Comparison of ENCODE assay signal across 35 cellular contexts in genomic region chr14:23066368-23066767, GRCh38. TPM values are rescaled to one million over a fixed set of nuclear protein-coding genes. Genes with fewer than 3 reads are reported as not detected.
DNase-seq lines count a peak whose midpoint lies in the region; ATAC-seq, FAIRE-seq and TF ChIP-seq lines count a peak whose summit lies in the region.
"Had no signal": no experiment of that assay in that cellular context is flagged by ENCODE, and none has a peak within 500 bp of the region (broad histone marks: within the 10 kb centered on the region; RNA-seq: fewer than 3 reads in every experiment).

No MANE protein-coding gene starts in this region.

- H3K9me3 ChIP-seq in H1 (ENCODE audit: insufficient read depth in 2 of 2, low read depth in 1 of 2, low read length in 1 of 2) (no peaks in the 10 kb centered on the region), trophoblast cell (ENCODE audit: insufficient read depth, low read depth, low read length) (no peaks in the 10 kb centered on the region)
- H3K9me3 ChIP-seq: ovary, spleen had no signal

- DNase-seq in activated T-cell treated with anti-CD3 and anti-CD28 coated beads, Interleukin-2, amount 50 U/mL, for 24 hours = peak; percentile 9
- DNase-seq in activated T-cell treated with anti-CD3 and anti-CD28 coated beads, Interleukin-2, amount 50 U/mL, for 4 hours = no peak
- no peak for DNase-seq in HFFc6
- DNase-seq in H1 (ENCODE audit: low read depth in 1 of 2, low spot score in 2 of 2) = no peak
- no peak for DNase-seq in trophoblast cell
- DNase-seq in NCI-H1930 (lab: John Stamatoyannopoulos, UW) = no peak
- DNase-seq: activated CD4-positive, alpha-beta T cell treated with anti-CD3 and anti-CD28 coated beads for 1 hour; activated CD8-positive, alpha-beta T cell treated with anti-CD3 and anti-CD28 coated beads for 36 hours; activated gamma-delta T cell treated with Interleukin-2 at 50 U/mL for 16 hours; activated naive CD8-positive, alpha-beta T cell treated with anti-CD3 and anti-CD28 coated beads, Interleukin-2, amount 50 U/mL, for 24 hours; CD8-positive, alpha-beta T cell; HCEC 1CT; left cardiac atrium; MV-4-11; NCI-H1436; NCI-H2081 treated with DMSO at 0.1 percent for 48 hours; NCI-H2227 treated with DMSO at 0.1 percent for 48 hours; NCI-H526; retina; spleen; stimulated activated CD4-positive, alpha-beta T cell treated with anti-CD3 and anti-CD28 coated beads, Interleukin-2, amount 100 ng/mL, for 24 hours; stimulated activated naive CD8-positive, alpha-beta T cell treated with anti-CD3 and anti-CD28 coated beads, Interleukin-15, Interleukin-2, amounts not matched to agents 100 U/mL and 50 U/mL, for 24 hours had no signal

- H3K27ac ChIP-seq in H1 (ENCODE audit: low read depth, low read length) (peak overlapping the region; percentile 45; the same call in 1 of the 2 replicates), trophoblast cell (ENCODE audit: low read depth, low read length) (no peak overlapping the region)
- H3K27ac ChIP-seq: ovary had no signal

- TF ChIP-seq RAD21 in H1 (IDR thresholded peaks at IDR 0.05 in 1 of 2, conservative IDR thresholded peaks at IDR 0.05 in 1 of 2; ENCODE audit: low read depth in 2 of 2, low read length in 2 of 2) = no peak

- no peaks in the 10 kb centered on the region for H3K27me3 Mint-ChIP-seq in activated T-cell treated with anti-CD3 and anti-CD28 coated beads, Interleukin-2, amount 50 U/mL, for 24 hours
- H3K27me3 Mint-ChIP-seq in activated T-cell treated with anti-CD3 and anti-CD28 coated beads, Interleukin-2, amount 50 U/mL, for 4 hours (ENCODE audit: low read depth) = no peaks in the 10 kb centered on the region
- H3K27me3 Mint-ChIP-seq in HFFc6 (ENCODE audit: insufficient read depth) = peaks cover 8% of the 10 kb centered on the region
- H3K27me3 Mint-ChIP-seq: activated CD8-positive, alpha-beta T cell treated with anti-CD3 and anti-CD28 coated beads for 36 hours; activated naive CD8-positive, alpha-beta T cell treated with anti-CD3 and anti-CD28 coated beads, Interleukin-2, amount 50 U/mL, for 24 hours; IgD-negative memory B cell; naive thymus-derived CD8-positive, alpha-beta T cell had no signal

- no peak overlapping the region for H4K5ac ChIP-seq in H1 (ENCODE audit: insufficient read length, low read depth, low read length)

- 95% methylated on average over 3 of the region's 3 CpGs; no CpG with 5 or more reads in 1 of the 2 experiments for WGBS in H1 (ENCODE audit: extremely low coverage in 1 of 2, insufficient coverage in 1 of 2, insufficient read length in 1 of 2, insufficient replicate concordance in 2 of 2, low coverage in 1 of 2, low lambda C conversion rate in 2 of 2, missing lambda C conversion rate in 1 of 2), 2 experiments
- WGBS in trophoblast cell (ENCODE audit: extremely low coverage, insufficient coverage, insufficient read length) = no CpG with 5 or more reads among the region's 3 CpGs

- no peak for ATAC-seq in activated T-cell treated with anti-CD3 and anti-CD28 coated beads, Interleukin-2, amount 50 U/mL, for 4 hours
- ATAC-seq in HG03354 (IDR thresholded peaks at IDR 0.05; ENCODE audit: poor library complexity, severe bottlenecking, unreplicated experiment) (no peak), GM21717 (IDR thresholded peaks at IDR 0.05; ENCODE audit: unreplicated experiment) (no peak)
- ATAC-seq: activated CD8-positive, alpha-beta T cell treated with anti-CD3 and anti-CD28 coated beads for 36 hours; activated naive CD8-positive, alpha-beta T cell treated with anti-CD3 and anti-CD28 coated beads, Interleukin-2, amount 50 U/mL, for 24 hours; CD8-positive, alpha-beta T cell; left cardiac atrium; naive thymus-derived CD8-positive, alpha-beta T cell; stimulated activated naive CD8-positive, alpha-beta T cell treated with anti-CD3 and anti-CD28 coated beads, Interleukin-15, Interleukin-2, amounts not matched to agents 100 U/mL and 50 U/mL, for 24 hours had no signal

- H2BK15ac ChIP-seq in H1 (ENCODE audit: low read length) = no peak overlapping the region

- H3K18ac ChIP-seq in H1 (ENCODE audit: extremely low read depth, low read length) (no peak overlapping the region), trophoblast cell (ENCODE audit: low read length) (peak overlapping the region; percentile 24)

- H3K23me2 ChIP-seq in H1 (ENCODE audit: low read depth, low read length) = peaks cover 10% of the 10 kb centered on the region

- no peak overlapping the region for H3K56ac ChIP-seq in H1 (replicated peaks; ENCODE audit: insufficient read length, low read depth, low read length)

- H3K4me2 ChIP-seq in H1 (ENCODE audit: insufficient read depth in 1 of 2, low read depth in 2 of 2, low read length in 2 of 2) (no peak overlapping the region), trophoblast cell (ENCODE audit: low read length) (no peak overlapping the region)

- H3K36me3 ChIP-seq in H1 (ENCODE audit: control insufficient read depth in 2 of 4, insufficient read depth in 4 of 4, low read length in 3 of 4) (peaks cover 55 to 75% (median 65%) of the 10 kb centered on the region in 4 experiments), trophoblast cell (ENCODE audit: control insufficient read depth in 1 of 2, insufficient read depth in 2 of 2, low read length in 2 of 2) (peaks cover 40 to 61% of the 10 kb centered on the region in 2 experiments)

- CTCF ChIA-PET in H1 (lab: Charles Lee; ENCODE audit: partially characterized antibody) = interaction anchor here (0.7 to 2.9 kb wide), 5 partner anchors 11 to 117 kb away, joined by 3 to 18 read pairs (median 4); no protein-coding TSS in a partner anchor

- POLR2A ChIA-PET in H1 (lab: Charles Lee; ENCODE audit: partially characterized antibody) = interaction anchor here (1.0 to 3.3 kb wide), 4 partner anchors 9 to 146 kb away, joined by 3 to 7 read pairs (median 6); partner anchors contain the start of gene CDH24

- peaks cover 92% of the 10 kb centered on the region for H3K36me3 Mint-ChIP-seq in activated T-cell treated with anti-CD3 and anti-CD28 coated beads, Interleukin-2, amount 50 U/mL, for 24 hours (ENCODE audit: low read depth)
- peaks cover 39% of the 10 kb centered on the region for H3K36me3 Mint-ChIP-seq in activated T-cell treated with anti-CD3 and anti-CD28 coated beads, Interleukin-2, amount 50 U/mL, for 4 hours (ENCODE audit: insufficient read depth)
- H3K36me3 Mint-ChIP-seq in HFFc6 (ENCODE audit: low read depth) = peaks cover 54% of the 10 kb centered on the region

- peaks cover 2 to 18% (median 7%) of the 10 kb centered on the region in 4 experiments; a peak in 6 of 7 replicates for H3K4me1 ChIP-seq in H1 (replicated peaks in 1 of 4; ENCODE audit: control insufficient read depth in 3 of 4, insufficient read depth in 4 of 4, low read length in 3 of 4)
- peaks cover 28 to 29% of the 10 kb centered on the region in 2 experiments for H3K4me1 ChIP-seq in trophoblast cell (ENCODE audit: control insufficient read depth in 1 of 2, insufficient read depth in 2 of 2, low read length in 2 of 2)

- peaks cover 21 to 24% of the 10 kb centered on the region in 2 experiments for H4K20me1 ChIP-seq in H1 (replicated peaks in 1 of 2; ENCODE audit: control insufficient read depth in 1 of 2, insufficient read depth in 2 of 2, low read length in 2 of 2)

- H3K27me3 ChIP-seq in H1 (replicated peaks in 1 of 4; ENCODE audit: control insufficient read depth in 3 of 4, extremely low read depth in 1 of 4, insufficient read depth in 3 of 4, low read length in 3 of 4) (no peaks in the 10 kb centered on the region), trophoblast cell (ENCODE audit: insufficient read depth, low read length) (no peaks in the 10 kb centered on the region)
- H3K27me3 ChIP-seq: ovary, spleen had no signal

- H3K4me1 Mint-ChIP-seq in activated T-cell treated with anti-CD3 and anti-CD28 coated beads, Interleukin-2, amount 50 U/mL, for 24 hours (ENCODE audit: low read depth) = peaks cover 30% of the 10 kb centered on the region
- peaks cover 23% of the 10 kb centered on the region for H3K4me1 Mint-ChIP-seq in activated T-cell treated with anti-CD3 and anti-CD28 coated beads, Interleukin-2, amount 50 U/mL, for 4 hours (ENCODE audit: low read depth)
- H3K4me1 Mint-ChIP-seq in HFFc6 (ENCODE audit: low read depth) = peaks cover 63% of the 10 kb centered on the region

- H2AK5ac ChIP-seq in H1 (ENCODE audit: low read depth, low read length) (no peak overlapping the region), trophoblast cell (ENCODE audit: low read length) (no peak overlapping the region)

- H3K79me2 ChIP-seq in H1 (ENCODE audit: control insufficient read depth in 1 of 2, insufficient read depth in 2 of 2, low read length in 2 of 2) = peaks cover 23 to 49% of the 10 kb centered on the region in 2 experiments
- peaks cover 16% of the 10 kb centered on the region for H3K79me2 ChIP-seq in trophoblast cell (ENCODE audit: control insufficient read depth, insufficient read depth, low read length, poor library complexity)

- TF ChIP-seq POLR2A in H1 (IDR thresholded peaks at IDR 0.05; ENCODE audit: control extremely low read depth in 1 of 2, low read depth in 2 of 2, low read length in 2 of 2) = peak in 1 of 2 experiments; percentile 47; a peak in 1 of 3 replicates

- no peak overlapping the region for H3K9ac ChIP-seq in H1 (replicated peaks in 1 of 4; ENCODE audit: extremely low read depth in 1 of 4, low read depth in 3 of 4, low read length in 3 of 4)
- H3K9ac ChIP-seq in trophoblast cell (ENCODE audit: low read length) = no peak overlapping the region

- no peak for FAIRE-seq in H1 (lab: Jason Lieb, UNC)
- FAIRE-seq: A204.1, frontal cortex had no signal

- no peak overlapping the region for H2BK120ac ChIP-seq in H1 (replicated peaks; ENCODE audit: low read depth, low read length)
- no peak overlapping the region for H2BK120ac ChIP-seq in trophoblast cell (ENCODE audit: insufficient read depth, low read length, poor library complexity)

- peak overlapping the region; percentile 47 for H3K27ac Mint-ChIP-seq in activated T-cell treated with anti-CD3 and anti-CD28 coated beads, Interleukin-2, amount 50 U/mL, for 24 hours
- H3K27ac Mint-ChIP-seq in HFFc6 = peak overlapping the region; percentile 53
- H3K27ac Mint-ChIP-seq: CD8-positive, alpha-beta T cell; IgD-negative memory B cell had no signal

- H3K4me3 Mint-ChIP-seq in activated T-cell treated with anti-CD3 and anti-CD28 coated beads, Interleukin-2, amount 50 U/mL, for 24 hours = no peak overlapping the region
- no peak overlapping the region for H3K4me3 Mint-ChIP-seq in activated T-cell treated with anti-CD3 and anti-CD28 coated beads, Interleukin-2, amount 50 U/mL, for 4 hours
- no peak overlapping the region for H3K4me3 Mint-ChIP-seq in HFFc6
- H3K4me3 Mint-ChIP-seq: activated CD8-positive, alpha-beta T cell treated with anti-CD3 and anti-CD28 coated beads for 36 hours; activated naive CD8-positive, alpha-beta T cell treated with anti-CD3 and anti-CD28 coated beads, Interleukin-2, amount 50 U/mL, for 24 hours; CD8-positive, alpha-beta T cell; naive thymus-derived CD8-positive, alpha-beta T cell had no signal

- H3K4ac ChIP-seq in H1 (replicated peaks; ENCODE audit: insufficient read length, low read depth, low read length) = no peak overlapping the region
- peak overlapping the region; percentile 28 for H3K4ac ChIP-seq in trophoblast cell (ENCODE audit: low read depth, low read length)

- H4K91ac ChIP-seq in H1 (replicated peaks; ENCODE audit: insufficient read length, low read length) (no peak overlapping the region), trophoblast cell (ENCODE audit: low read depth, low read length) (no peak overlapping the region)

- no peak overlapping the region for H4K12ac ChIP-seq in trophoblast cell (ENCODE audit: low read depth, low read length)

- H3K23ac ChIP-seq in H1 (ENCODE audit: insufficient read length) (no peak overlapping the region), trophoblast cell (ENCODE audit: low read length) (no peak overlapping the region)

- H4K8ac ChIP-seq in H1 (ENCODE audit: extremely low read depth, insufficient read depth, low read length) (no peak overlapping the region), trophoblast cell (ENCODE audit: low read depth, low read length) (no peak overlapping the region)

- no peak overlapping the region for H3K4me3 ChIP-seq in H1 (ENCODE audit: extremely low read depth in 1 of 4, insufficient read depth in 2 of 4, low read depth in 3 of 4, low read length in 4 of 4)
- H3K4me3 ChIP-seq in trophoblast cell (ENCODE audit: low read depth, low read length) = no peak overlapping the region
- H3K4me3 ChIP-seq: lung, ovary, spleen had no signal

- peaks cover 7% of the 10 kb centered on the region for H3K79me1 ChIP-seq in H1 (ENCODE audit: low read depth, low read length)
- peaks cover 21% of the 10 kb centered on the region for H3K79me1 ChIP-seq in trophoblast cell (ENCODE audit: low read length)

- H2BK12ac ChIP-seq in H1 (ENCODE audit: low read depth, low read length) (no peak overlapping the region), trophoblast cell (ENCODE audit: low read length) (no peak overlapping the region)

- no peaks in the 10 kb centered on the region for H3K9me3 Mint-ChIP-seq in activated T-cell treated with anti-CD3 and anti-CD28 coated beads, Interleukin-2, amount 50 U/mL, for 24 hours
- no peaks in the 10 kb centered on the region for H3K9me3 Mint-ChIP-seq in activated T-cell treated with anti-CD3 and anti-CD28 coated beads, Interleukin-2, amount 50 U/mL, for 4 hours
- H3K9me3 Mint-ChIP-seq in HFFc6 = no peaks in the 10 kb centered on the region
- H3K9me3 Mint-ChIP-seq: activated CD8-positive, alpha-beta T cell treated with anti-CD3 and anti-CD28 coated beads for 36 hours; activated naive CD8-positive, alpha-beta T cell treated with anti-CD3 and anti-CD28 coated beads, Interleukin-2, amount 50 U/mL, for 24 hours; CD8-positive, alpha-beta T cell; IgD-negative memory B cell; naive thymus-derived CD8-positive, alpha-beta T cell had no signal

- TF ChIP-seq EP300 in H1 (IDR thresholded peaks at IDR 0.05; ENCODE audit: borderline replicate concordance in 1 of 2, low read depth in 2 of 2, low read length in 2 of 2) = no peak

- H2AFZ ChIP-seq in H1 (ENCODE audit: low read length) (no peak overlapping the region), trophoblast cell (ENCODE audit: insufficient read depth, low read length, poor library complexity) (no peak overlapping the region)

- no peak overlapping the region for H3K14ac ChIP-seq in H1 (ENCODE audit: insufficient read length)
- H3K14ac ChIP-seq in trophoblast cell (ENCODE audit: low read length) = no peak overlapping the region

- H2BK20ac ChIP-seq in H1 (ENCODE audit: low read length) = no peak overlapping the region

- no peak for TF ChIP-seq CTCF in HFFc6 (IDR thresholded peaks at IDR 0.05)
- TF ChIP-seq CTCF in H1 (IDR thresholded peaks at IDR 0.05; ENCODE audit: control extremely low read depth in 1 of 3, insufficient read depth in 1 of 3, low read depth in 1 of 3, low read length in 3 of 3) = no peak

- no peak overlapping the region for H2BK5ac ChIP-seq in H1 (ENCODE audit: low read depth, low read length)
- H2BK5ac ChIP-seq in trophoblast cell (ENCODE audit: low read depth, low read length, poor library complexity) = no peak overlapping the region

RNA-seq across cellular contexts. Expression of gene CDH24, which starts 9.0 kb away (rescaled TPM):
- under 1 TPM; 0.51 to 0.87 (median 0.65) TPM for total RNA-seq in activated T-cell treated with anti-CD3 and anti-CD28 coated beads, Interleukin-2, amount 50 U/mL, for 4 hours
- 10 to 100 TPM in 1 of 6 experiments, 1 to 10 TPM in 5; 6.4 to 11.2 (median 8.3) TPM for total RNA-seq in HFFc6 (2021; fragmentation: NEBNext Ultra II Directional; extraction: Animal tissue kit (Norgen Biotek cat#: 25700))
- 18.1 TPM in 2 replicates for total RNA-seq in H1 (2021; fragmentation: NEBNext Ultra II Directional; extraction: Animal tissue kit (Norgen Biotek cat#: 25700))
- 27.6 and 41.8 TPM in 2 replicates for polyA plus RNA-seq in H1 (2011; rRNA removed)
- polyA plus RNA-seq in H1 (2011; cell fraction: cytosol; rRNA removed) = 22.4 TPM
- polyA plus RNA-seq in H1 (2011; cell fraction: nucleus; rRNA removed) = 122 TPM
- 13.2 to 19.3 TPM (median 18.1 TPM) in 4 replicates for polyA plus RNA-seq in H1 (2012, experiment 1 of 2)
- 12.2 TPM for polyA plus RNA-seq in H1 (2012, experiment 2 of 2)
- 15.1 TPM for polyA plus RNA-seq in H1 (2013, experiment 1 of 2)
- 14.6 TPM for polyA plus RNA-seq in H1 (2013, experiment 2 of 2)
- polyA minus RNA-seq in H1 (2011; rRNA and poly(A)+ RNA removed) = 16.9 and 24.6 TPM in 2 replicates
- 11.2 TPM for polyA minus RNA-seq in H1 (2011; cell fraction: cytosol; rRNA and poly(A)+ RNA removed)
- 18.3 TPM for polyA minus RNA-seq in H1 (2011; cell fraction: nucleus; rRNA and poly(A)+ RNA removed)
- 24.3 and 24.6 TPM in 2 replicates for polyA plus RNA-seq in trophoblast cell (2013)

RNA-seq across cellular contexts. Expression of gene PSMB11, which starts 24.4 kb away (rescaled TPM):
- not detected for total RNA-seq in activated T-cell treated with anti-CD3 and anti-CD28 coated beads, Interleukin-2, amount 50 U/mL, for 4 hours
- under 1 TPM in 1 of 6 experiments, not detected in 5; 0.12 TPM for total RNA-seq in HFFc6 (2021; fragmentation: NEBNext Ultra II Directional; extraction: Animal tissue kit (Norgen Biotek cat#: 25700))
- not detected in 2 replicates for total RNA-seq in H1 (2021; fragmentation: NEBNext Ultra II Directional; extraction: Animal tissue kit (Norgen Biotek cat#: 25700))
- polyA plus RNA-seq in H1 (2011; rRNA removed) = not detected in 2 replicates
- polyA plus RNA-seq in H1 (2011; cell fraction: cytosol; rRNA removed) = 0.04 TPM
- not detected for polyA plus RNA-seq in H1 (2011; cell fraction: nucleus; rRNA removed)
- not detected in 4 replicates for polyA plus RNA-seq in H1 (2012, experiment 1 of 2)
- not detected for polyA plus RNA-seq in H1 (2012, experiment 2 of 2)
- not detected for polyA plus RNA-seq in H1 (2013, experiment 1 of 2)
- not detected for polyA plus RNA-seq in H1 (2013, experiment 2 of 2)
- polyA minus RNA-seq in H1 (2011; rRNA and poly(A)+ RNA removed) = 0.15 TPM in 1 of 2 replicates, not detected in the other
- polyA minus RNA-seq in H1 (2011; cell fraction: cytosol; rRNA and poly(A)+ RNA removed) = not detected
- not detected for polyA minus RNA-seq in H1 (2011; cell fraction: nucleus; rRNA and poly(A)+ RNA removed)
- not detected in 2 replicates for polyA plus RNA-seq in trophoblast cell (2013)
- total RNA-seq: activated CD8-positive, alpha-beta T cell treated with anti-CD3 and anti-CD28 coated beads for 36 hours; CD8-positive, alpha-beta T cell; dermis microvascular lymphatic vessel endothelial cell; left cardiac atrium; lung; mononuclear cell; ovary; spleen; T-helper 2 cell treated with Interferon-gamma antibody and Interleukin-4, amounts not matched to agents 100 ng/mL and 5 ng/mL, for 36 hours; temporal lobe; ureter had no signal
- polyA plus RNA-seq: IgD-negative memory B cell, lung, ovary had no signal

RNA-seq across cellular contexts. Expression of gene ACIN1, which starts 28.6 kb away (rescaled TPM):
- 100 to 1,000 TPM; 195 to 200 (median 196) TPM for total RNA-seq in activated T-cell treated with anti-CD3 and anti-CD28 coated beads, Interleukin-2, amount 50 U/mL, for 4 hours
- total RNA-seq in HFFc6 (2021; fragmentation: NEBNext Ultra II Directional; extraction: Animal tissue kit (Norgen Biotek cat#: 25700)) = 100 to 1,000 TPM; 128 to 150 (median 142) TPM
- 233 and 237 TPM in 2 replicates for total RNA-seq in H1 (2021; fragmentation: NEBNext Ultra II Directional; extraction: Animal tissue kit (Norgen Biotek cat#: 25700))
- 132 and 153 TPM in 2 replicates for polyA plus RNA-seq in H1 (2011; rRNA removed)
- polyA plus RNA-seq in H1 (2011; cell fraction: cytosol; rRNA removed) = 184 TPM
- polyA plus RNA-seq in H1 (2011; cell fraction: nucleus; rRNA removed) = 411 TPM
- 220 to 270 TPM (median 242 TPM) in 4 replicates for polyA plus RNA-seq in H1 (2012, experiment 1 of 2)
- polyA plus RNA-seq in H1 (2012, experiment 2 of 2) = 88.4 TPM
- 173 TPM for polyA plus RNA-seq in H1 (2013, experiment 1 of 2)
- polyA plus RNA-seq in H1 (2013, experiment 2 of 2) = 154 TPM
- 167 and 168 TPM in 2 replicates for polyA minus RNA-seq in H1 (2011; rRNA and poly(A)+ RNA removed)
- 126 TPM for polyA minus RNA-seq in H1 (2011; cell fraction: cytosol; rRNA and poly(A)+ RNA removed)
- polyA minus RNA-seq in H1 (2011; cell fraction: nucleus; rRNA and poly(A)+ RNA removed) = 251 TPM
- 136 and 142 TPM in 2 replicates for polyA plus RNA-seq in trophoblast cell (2013)

RNA-seq across cellular contexts. Expression of gene C14orf119, which starts 28.9 kb away (rescaled TPM):
- total RNA-seq in activated T-cell treated with anti-CD3 and anti-CD28 coated beads, Interleukin-2, amount 50 U/mL, for 4 hours = 10 to 100 TPM; 34.6 to 39.9 (median 36.9) TPM
- total RNA-seq in HFFc6 (2021; fragmentation: NEBNext Ultra II Directional; extraction: Animal tissue kit (Norgen Biotek cat#: 25700)) = 100 to 1,000 TPM in 4 of 6 experiments, 10 to 100 TPM in 2; 85.0 to 117 (median 103) TPM
- total RNA-seq in H1 (2021; fragmentation: NEBNext Ultra II Directional; extraction: Animal tissue kit (Norgen Biotek cat#: 25700)) = 78.1 and 91.2 TPM in 2 replicates
- 49.8 and 94.0 TPM in 2 replicates for polyA plus RNA-seq in H1 (2011; rRNA removed)
- polyA plus RNA-seq in H1 (2011; cell fraction: cytosol; rRNA removed) = 60.3 TPM
- 39.8 TPM for polyA plus RNA-seq in H1 (2011; cell fraction: nucleus; rRNA removed)
- polyA plus RNA-seq in H1 (2012, experiment 1 of 2) = 52.5 to 86.4 TPM (median 81.7 TPM) in 4 replicates
- 22.6 TPM for polyA plus RNA-seq in H1 (2012, experiment 2 of 2)
- 32.8 TPM for polyA plus RNA-seq in H1 (2013, experiment 1 of 2)
- 35.7 TPM for polyA plus RNA-seq in H1 (2013, experiment 2 of 2)
- 92.8 and 117 TPM in 2 replicates for polyA minus RNA-seq in H1 (2011; rRNA and poly(A)+ RNA removed)
- 28.5 TPM for polyA minus RNA-seq in H1 (2011; cell fraction: cytosol; rRNA and poly(A)+ RNA removed)
- polyA minus RNA-seq in H1 (2011; cell fraction: nucleus; rRNA and poly(A)+ RNA removed) = 34.4 TPM
- 40.8 and 43.3 TPM in 2 replicates for polyA plus RNA-seq in trophoblast cell (2013)

RNA-seq across cellular contexts. Expression of gene PSMB5, which starts 31.7 kb away (rescaled TPM):
- 100 to 1,000 TPM; 220 to 231 (median 227) TPM for total RNA-seq in activated T-cell treated with anti-CD3 and anti-CD28 coated beads, Interleukin-2, amount 50 U/mL, for 4 hours
- total RNA-seq in HFFc6 (2021; fragmentation: NEBNext Ultra II Directional; extraction: Animal tissue kit (Norgen Biotek cat#: 25700)) = 100 to 1,000 TPM; 221 to 259 (median 241) TPM
- 246 and 254 TPM in 2 replicates for total RNA-seq in H1 (2021; fragmentation: NEBNext Ultra II Directional; extraction: Animal tissue kit (Norgen Biotek cat#: 25700))
- polyA plus RNA-seq in H1 (2011; rRNA removed) = 402 and 510 TPM in 2 replicates
- polyA plus RNA-seq in H1 (2011; cell fraction: cytosol; rRNA removed) = 415 TPM
- 246 TPM for polyA plus RNA-seq in H1 (2011; cell fraction: nucleus; rRNA removed)
- polyA plus RNA-seq in H1 (2012, experiment 1 of 2) = 252 to 356 TPM (median 319 TPM) in 4 replicates
- 310 TPM for polyA plus RNA-seq in H1 (2012, experiment 2 of 2)
- polyA plus RNA-seq in H1 (2013, experiment 1 of 2) = 131 TPM
- polyA plus RNA-seq in H1 (2013, experiment 2 of 2) = 133 TPM
- 379 and 426 TPM in 2 replicates for polyA minus RNA-seq in H1 (2011; rRNA and poly(A)+ RNA removed)
- polyA minus RNA-seq in H1 (2011; cell fraction: cytosol; rRNA and poly(A)+ RNA removed) = 145 TPM
- 117 TPM for polyA minus RNA-seq in H1 (2011; cell fraction: nucleus; rRNA and poly(A)+ RNA removed)
- 159 and 160 TPM in 2 replicates for polyA plus RNA-seq in trophoblast cell (2013)
